8 cellular contexts compared by ENCODE assay signal in the genomic region with DNA sequence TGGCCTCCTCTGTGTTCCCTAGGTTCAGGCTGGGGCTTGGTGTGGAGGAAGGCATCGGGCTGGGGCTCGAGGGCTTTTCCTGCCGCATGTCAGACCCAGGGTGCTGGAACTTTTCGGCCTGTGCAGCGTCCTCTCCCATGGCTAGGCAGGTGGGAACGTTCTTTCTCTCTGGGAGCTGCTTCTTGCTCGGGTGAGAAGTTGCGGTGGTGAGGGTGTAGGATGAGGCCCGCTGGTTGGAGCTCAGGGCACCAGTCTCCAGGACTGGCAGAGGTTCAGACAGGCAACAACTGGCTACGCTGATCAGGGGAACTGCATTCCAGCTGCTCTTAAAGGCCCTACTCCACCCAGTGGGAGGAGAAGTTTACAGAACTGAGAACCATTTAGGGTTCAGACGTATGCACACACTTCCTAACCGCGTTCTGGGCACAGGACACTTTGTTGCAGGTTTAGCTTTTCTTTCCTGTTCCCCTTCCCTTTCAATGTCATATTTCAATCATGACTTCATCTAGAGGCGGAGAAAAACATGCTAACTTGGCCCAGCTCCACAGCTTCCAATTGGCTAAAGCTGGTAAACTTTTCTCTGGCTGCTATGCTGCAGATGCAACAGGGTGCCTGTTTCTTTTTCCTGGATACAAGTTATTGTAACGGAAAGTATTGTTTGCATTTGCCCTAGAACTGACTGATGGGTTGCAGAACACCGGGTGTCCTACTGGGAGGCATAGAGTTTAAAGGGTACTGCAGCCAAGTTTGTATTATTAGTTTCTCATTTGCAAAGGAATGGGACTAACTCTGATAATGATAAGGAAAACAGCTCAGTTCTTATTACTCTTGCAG. TPM values are rescaled to one million over a fixed set of nuclear protein-coding genes. Genes with fewer than 3 reads are reported as not detected.
A peak's percentile ranks its signal among the peaks of the same experiment; 100 is the strongest.
DNase-seq lines count a peak whose midpoint lies in the region; ATAC-seq and TF ChIP-seq lines count a peak whose summit lies in the region.

A gene with protein sequence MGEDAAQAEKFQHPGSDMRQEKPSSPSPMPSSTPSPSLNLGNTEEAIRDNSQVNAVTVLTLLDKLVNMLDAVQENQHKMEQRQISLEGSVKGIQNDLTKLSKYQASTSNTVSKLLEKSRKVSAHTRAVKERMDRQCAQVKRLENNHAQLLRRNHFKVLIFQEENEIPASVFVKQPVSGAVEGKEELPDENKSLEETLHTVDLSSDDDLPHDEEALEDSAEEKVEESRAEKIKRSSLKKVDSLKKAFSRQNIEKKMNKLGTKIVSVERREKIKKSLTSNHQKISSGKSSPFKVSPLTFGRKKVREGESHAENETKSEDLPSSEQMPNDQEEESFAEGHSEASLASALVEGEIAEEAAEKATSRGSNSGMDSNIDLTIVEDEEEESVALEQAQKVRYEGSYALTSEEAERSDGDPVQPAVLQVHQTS (minus strand): TSS at position 302 of the 834 bp plus-strand sequence. CDS start 163 bp downstream, at position 139.

- H3K27ac ChIP-seq in thoracic aorta = peak within 1 kb of the TSS; percentile 14 to 47

- intact Hi-C loops in MCF 10A (cut with micrococcal nuclease) = loop anchor here (2.0 to 10.0 kb wide), 3 partner anchors 48 to 158 kb away; no protein-coding TSS in a partner anchor

- BruUV-seq in MCF 10A (replicated peaks; lab: Mats Ljungman, UMichigan) = no TSS peak

- CTCF ChIA-PET in MCF 10A (lab: Yijun Ruan, JAX) = interaction anchor here (0.5 to 3.7 kb wide), 23 partner anchors 9 to 499 kb away, joined by 3 to 24 read pairs (median 4); no protein-coding TSS in a partner anchor

- H3K27me3 Mint-ChIP-seq in MCF 10A (ENCODE audit: insufficient read depth, unreplicated experiment) = no peaks in the 10 kb centered on the region

- H3K4me3 Mint-ChIP-seq in MCF 10A (ENCODE audit: unreplicated experiment) = peak within 1 kb of the TSS; percentile 90

- peaks cover 9 to 32% of the 10 kb centered on the region in 2 donors for H3K4me1 ChIP-seq in thoracic aorta (ENCODE audit: control insufficient read depth in 1 of 2, low read depth in 2 of 2)

- ATAC-seq in HG03066 (IDR thresholded peaks at IDR 0.05; ENCODE audit: low read depth, unreplicated experiment) (peak; percentile 51), left lobe of liver (peak; percentile 85), thoracic aorta (ENCODE audit: insufficient number of reproducible peaks, low FRiP score, low read depth) (peak; percentile 50), HG03159 (IDR thresholded peaks at IDR 0.05; ENCODE audit: unreplicated experiment) (no peak)

- no peaks in the 10 kb centered on the region for H3K9me3 Mint-ChIP-seq in MCF 10A (ENCODE audit: unreplicated experiment)

- TF ChIP-seq CTCF in MCF 10A (IDR thresholded peaks at IDR 0.05; ENCODE audit: unreplicated experiment) (no peak), thoracic aorta (IDR thresholded peaks at IDR 0.05) (no peak)

- H3K4me3 ChIP-seq in thoracic aorta = peak within 1 kb of the TSS; percentile 64

- no peaks in the 10 kb centered on the region for H3K9me3 ChIP-seq in thoracic aorta

- peak within 1 kb of the TSS; percentile 86 for H3K27ac Mint-ChIP-seq in MCF 10A (ENCODE audit: low read depth, unreplicated experiment)

- H3K27me3 ChIP-seq in thoracic aorta (replicated peaks; ENCODE audit: insufficient read depth) = no peaks in the 10 kb centered on the region

- H3K36me3 ChIP-seq in thoracic aorta = no peaks in the 10 kb centered on the region

- POLR2A ChIA-PET in MCF 10A (lab: Yijun Ruan, JAX) = interaction anchor here (0.6 to 5.6 kb wide), 42 partner anchors 8 to 967 kb away, joined by 3 to 121 read pairs (median 4); a partner anchor contains a TSS

- peak; percentile 84 for DNase-seq in EH (ENCODE audit: low read depth)
- peak; percentile 95 for DNase-seq in MCF 10A (ENCODE audit: unreplicated experiment)
- DNase-seq in left lobe of liver (ENCODE audit: low spot score) = peak; percentile 53
- DNase-seq in thoracic aorta (ENCODE audit: low spot score) = no peak
- DNase-seq in NCI-H128 (lab: John Stamatoyannopoulos, UW; ENCODE audit: unreplicated experiment) = no peak
- DNase-seq in SK-N-DZ (ENCODE audit: low spot score) = no peak

- peaks cover 15% of the 10 kb centered on the region for H3K36me3 Mint-ChIP-seq in MCF 10A (ENCODE audit: insufficient read depth, unreplicated experiment)

- peaks cover 33% of the 10 kb centered on the region for H3K4me1 Mint-ChIP-seq in MCF 10A (ENCODE audit: insufficient read depth, unreplicated experiment)

RNA-seq across cellular contexts. Expression of the gene that starts here (rescaled TPM):
- total RNA-seq in MCF 10A (2022) (14.7 and 16.4 TPM in 2 replicates), left lobe of liver (8.6 TPM), thoracic aorta (10 to 100 TPM; 14.9 to 15.0 TPM)
- polyA plus RNA-seq in SK-N-DZ (2014; cell fraction: cytosol; rRNA removed) = not detected in 2 replicates
- not detected in 2 replicates for polyA plus RNA-seq in SK-N-DZ (2014; cell fraction: nucleus; rRNA removed)

Comparison
In these comparisons a context has a peak if more than half of its experiments do, and no peak if none do; other contexts are left out.
1. DNase-seq: peak in EH (single experiment), MCF 10A (single experiment) and left lobe of liver (single experiment); none in thoracic aorta (single experiment), NCI-H128 (single experiment) and SK-N-DZ (single experiment).